In genomic region chr2:230326453-230327417, GRCh38 we compare ENCODE assay signal across 8 cellular contexts.
DNase-seq lines count a peak whose midpoint lies in the region; ATAC-seq lines count a peak whose summit lies in the region.

Gene SP140L (plus strand): TSS chr2:230327193. CDS start chr2:230327270, 77 bp downstream.

- H3K27me3 ChIP-seq in adipocyte (replicated peaks; ENCODE audit: control insufficient read depth, insufficient read depth, low read length), result no peaks in the 10 kb centered on the region

- H3K9me3 ChIP-seq in adipocyte (ENCODE audit: control insufficient read depth, low read length), result peaks cover 12% of the 10 kb centered on the region

- H3K9ac ChIP-seq in adipocyte (ENCODE audit: low read length), result peak within 1 kb of the TSS; percentile 84

- ATAC-seq in GM19452 (IDR thresholded peaks at IDR 0.05; ENCODE audit: unreplicated experiment) (peak; percentile 92), HG03565 (IDR thresholded peaks at IDR 0.05; ENCODE audit: unreplicated experiment) (peak; percentile 95)

- peaks cover 24% of the 10 kb centered on the region for H3K4me1 ChIP-seq in adipocyte (ENCODE audit: control insufficient read depth, insufficient read depth, low read length)

- DNase-seq in C1 segment of cervical spinal cord (lab: John Stamatoyannopoulos, UW) (peak in 11 of 14 donors; percentile 6 to 39 (median 17)), T-helper 1 cell (peak; percentile 57 to 90 (median 73)), adipocyte (ENCODE audit: low read depth) (peak; percentile 90), iPS-NIHi11 (ENCODE audit: low spot score) (peak; percentile 60), NCI-H82 treated with DMSO at 0.1 percent for 48 hours (lab: John Stamatoyannopoulos, UW; ENCODE audit: unreplicated experiment) (no peak)
- DNase-seq in stimulated activated CD4-positive, alpha-beta T cell treated with anti-CD3 and anti-CD28 coated beads, Interleukin-15, amount 100 ng/mL, for 1 hour (ENCODE audit: low read depth in 1 of 2, low spot score in 1 of 2), result peak; percentile 48 to 54

- H3K36me3 ChIP-seq in adipocyte (ENCODE audit: control insufficient read depth, insufficient read depth, low read length, severe bottlenecking), result no peaks in the 10 kb centered on the region

- peak within 1 kb of the TSS; percentile 93 for H3K4me3 ChIP-seq in adipocyte (ENCODE audit: low read length)
